10 cellular contexts compared by ENCODE assay signal in the genomic region with DNA sequence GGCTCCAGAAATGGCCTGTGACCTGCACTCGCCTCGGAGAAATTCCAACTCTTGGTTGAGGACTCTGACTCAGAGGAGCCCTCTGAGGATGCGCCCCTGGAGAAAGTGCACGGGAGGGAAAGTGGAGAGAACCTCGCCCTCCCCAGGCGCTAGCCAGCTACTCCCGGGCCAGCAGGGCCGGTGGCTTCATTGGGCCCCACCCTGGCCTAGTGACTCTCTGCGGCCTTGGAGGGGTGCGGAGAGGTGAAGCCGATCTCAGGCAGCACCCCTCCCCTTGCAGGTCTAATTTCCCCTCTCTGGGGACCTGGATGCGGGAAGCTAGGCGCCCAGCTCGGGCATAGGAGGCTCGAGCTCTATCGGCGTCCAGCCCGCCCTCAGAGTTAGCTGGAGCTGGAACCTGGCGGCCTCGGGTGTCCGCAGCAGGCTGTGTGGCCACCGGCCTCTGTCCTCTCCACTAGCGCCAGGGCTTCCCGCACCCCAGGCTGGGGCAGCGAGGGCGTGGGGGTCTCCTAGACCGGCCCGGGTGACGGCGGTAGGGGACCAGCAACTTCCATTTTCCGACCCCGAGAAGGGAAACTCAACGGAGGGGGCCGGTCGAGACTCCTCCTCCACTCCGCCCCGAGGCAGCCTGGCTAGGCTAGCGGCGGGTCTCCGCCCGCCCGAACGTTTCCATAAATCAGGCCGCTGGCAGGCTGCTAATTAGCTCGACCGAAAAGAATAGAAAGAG. TPM values are rescaled to one million over a fixed set of nuclear protein-coding genes. Genes with fewer than 3 reads are reported as not detected.
DNase-seq lines count a peak whose midpoint lies in the region; ATAC-seq, FAIRE-seq and TF ChIP-seq lines count a peak whose summit lies in the region.
"Had no signal": no experiment of that assay in that cellular context is flagged by ENCODE, and none has a peak within 500 bp of the region (broad histone marks: within the 10 kb centered on the region; RNA-seq: fewer than 3 reads in every experiment).

No MANE protein-coding gene starts in this region.

- no peak for ATAC-seq in K562
- ATAC-seq in gastrocnemius medialis, result no peak
- no peak for ATAC-seq in GM18870 (IDR thresholded peaks at IDR 0.05; ENCODE audit: unreplicated experiment)
- no peak for ATAC-seq in GM21786 (IDR thresholded peaks at IDR 0.05; ENCODE audit: unreplicated experiment)

- peaks cover 2% of the 10 kb centered on the region for H3F3A ChIP-seq in GM23248 (ENCODE audit: insufficient read depth)

- H3K79me2 ChIP-seq in GM23248 (ENCODE audit: insufficient read depth) (peaks cover 24% of the 10 kb centered on the region), K562 (ENCODE audit: control insufficient read depth, insufficient read depth, low read length) (no peaks in the 10 kb centered on the region)

- H3K4me3 ChIP-seq in GM23248 (peak overlapping the region; percentile 67), K562 (no peak overlapping the region), iPS-18a (ENCODE audit: low read length) (peak overlapping the region; percentile 46), gastrocnemius medialis (peak overlapping the region; percentile 48 to 64 (median 52))

- intact Hi-C loops in K562 (cut with micrococcal nuclease), result loop anchor here (5.0 kb wide), 1 partner anchor 102 kb away; no protein-coding TSS in a partner anchor
- intact Hi-C loops in gastrocnemius medialis (cut with DNase I; ENCODE audit: low total_unique reads), result loop anchor here (5.0 kb wide), 4 partner anchors 52 to 1397 kb away; no protein-coding TSS in a partner anchor

- no peaks in the 10 kb centered on the region for H3K36me3 ChIP-seq in GM23248 (ENCODE audit: low read depth)
- H3K36me3 ChIP-seq in K562 (ENCODE audit: control insufficient read depth, insufficient read depth, low read length), result no peaks in the 10 kb centered on the region
- no peaks in the 10 kb centered on the region for H3K36me3 ChIP-seq in iPS-18a (ENCODE audit: control insufficient read depth, low read depth, low read length)
- H3K36me3 ChIP-seq in gastrocnemius medialis, result no peaks in the 10 kb centered on the region
- H3K36me3 ChIP-seq: neutrophil had no signal

- H2AFZ ChIP-seq in GM23248 (peak overlapping the region; percentile 68), K562 (ENCODE audit: low read depth, low read length) (no peak overlapping the region)

- H3K9me2 ChIP-seq in GM23248 (ENCODE audit: insufficient read depth), result no peaks in the 10 kb centered on the region

- POLR2A ChIA-PET in K562 (lab: Yijun Ruan, JAX), result interaction anchor here (0.7 kb wide), 1 partner anchor 116 kb away, joined by 3 read pairs; no protein-coding TSS in a partner anchor

- peaks cover 3% of the 10 kb centered on the region for H3K9me1 ChIP-seq in K562 (ENCODE audit: control insufficient read depth, insufficient read depth, low read length)

- DNase-seq in GM23248 (peak; percentile 50), K562 (ENCODE audit: extremely low read depth in 1 of 4, low spot score in 3 of 4) (no peak), gastrocnemius medialis (no peak), ureter (ENCODE audit: low spot score) (no peak), cerebellum (ENCODE audit: low spot score) (no peak)
- DNase-seq: T1000 had no signal

- peaks cover 13% of the 10 kb centered on the region; the same call in 1 of the 2 replicates for H3K4me1 ChIP-seq in GM23248 (ENCODE audit: insufficient read depth)
- peaks cover 15 to 35% of the 10 kb centered on the region in 2 experiments for H3K4me1 ChIP-seq in K562 (replicated peaks in 1 of 2; ENCODE audit: control insufficient read depth in 2 of 2, insufficient read depth in 2 of 2, low read length in 2 of 2)
- H3K4me1 ChIP-seq in iPS-18a (ENCODE audit: control insufficient read depth, low read depth, low read length), result peaks cover 34% of the 10 kb centered on the region
- peaks cover 7 to 29% of the 10 kb centered on the region in 2 donors for H3K4me1 ChIP-seq in gastrocnemius medialis

- no peak for TF ChIP-seq POLR2A in K562 (conservative IDR thresholded peaks at IDR 0.05)
- TF ChIP-seq POLR2A in gastrocnemius medialis (IDR thresholded peaks at IDR 0.05), result no peak

- no peak overlapping the region for H3K27ac ChIP-seq in GM23248
- H3K27ac ChIP-seq in K562 (ENCODE audit: extremely low read depth, low read depth, low read length), result no peak overlapping the region
- H3K27ac ChIP-seq in iPS-18a (ENCODE audit: low read length), result no peak overlapping the region
- H3K27ac ChIP-seq in gastrocnemius medialis, result peak overlapping the region in 3 of 4 donors; percentile 4 to 29 (median 18)
- H3K27ac ChIP-seq: neutrophil had no signal

- BruUV-seq in K562 (replicated peaks; lab: Mats Ljungman, UMichigan), result no TSS peak

- CTCF ChIA-PET in K562 (lab: Yijun Ruan, JAX; ENCODE audit: low intra/inter-chr PET ratio), result no interaction called here

- H3K9me3 ChIP-seq in GM23248 (ENCODE audit: low read depth) (no peaks in the 10 kb centered on the region), K562 (replicated peaks; ENCODE audit: control insufficient read depth, insufficient read depth, low read depth, low read length) (no peaks in the 10 kb centered on the region), iPS-18a (ENCODE audit: control insufficient read depth, low read depth, low read length) (no peaks in the 10 kb centered on the region), gastrocnemius medialis (no peaks in the 10 kb centered on the region)
- H3K9me3 ChIP-seq: neutrophil had no signal

- H3K9ac ChIP-seq in GM23248 (peak overlapping the region; percentile 73), K562 (ENCODE audit: insufficient read depth in 1 of 2, low read depth in 2 of 2, low read length in 2 of 2) (no peak overlapping the region), iPS-18a (ENCODE audit: low read length) (no peak overlapping the region)

- no peak for TF ChIP-seq RAD21 in K562 (CRISPR knock-in tag; conservative IDR thresholded peaks at IDR 0.05 in 1 of 2, IDR thresholded peaks at IDR 0.05 in 1 of 2)

- no peak for TF ChIP-seq EP300 in K562 (IDR thresholded peaks at IDR 0.05; ENCODE audit: low read length)

- no peak for TF ChIP-seq CTCF in K562 (IDR thresholded peaks at IDR 0.05 in 2 of 3, conservative IDR thresholded peaks at IDR 0.05 in 1 of 3; ENCODE audit: insufficient read depth in 2 of 3, low read depth in 1 of 3, low read length in 3 of 3)
- no peak for TF ChIP-seq CTCF in gastrocnemius medialis (IDR thresholded peaks at IDR 0.05 in 4 of 5, conservative IDR thresholded peaks at IDR 0.05 in 1 of 5)

- H4K20me1 ChIP-seq in GM23248 (ENCODE audit: insufficient read depth) (no peaks in the 10 kb centered on the region), K562 (replicated peaks; ENCODE audit: control insufficient read depth, insufficient read depth, low read length) (no peaks in the 10 kb centered on the region)

- 24 to 28% methylated on average over 42 to 45 of the region's 46 CpGs for WGBS in GM23248 (ENCODE audit: low coverage in 1 of 2, low lambda C conversion rate in 2 of 2, missing lambda C conversion rate in 2 of 2), 2 experiments
- WGBS in K562 (ENCODE audit: insufficient coverage, low coverage, missing lambda C conversion rate), result 95% methylated on average over 28 of the region's 46 CpGs

- no peaks in the 10 kb centered on the region for H3K27me3 ChIP-seq in GM23248 (replicated peaks; ENCODE audit: insufficient read depth)
- no peaks in the 10 kb centered on the region for H3K27me3 ChIP-seq in K562 (ENCODE audit: control insufficient read depth in 2 of 2, insufficient read depth in 2 of 2, low read length in 2 of 2)
- peaks cover 100% of the 10 kb centered on the region for H3K27me3 ChIP-seq in iPS-18a (ENCODE audit: control insufficient read depth, insufficient read depth, low read length)
- peaks cover 52 to 67% (median 54%) of the 10 kb centered on the region in 3 donors for H3K27me3 ChIP-seq in gastrocnemius medialis

- peak overlapping the region; percentile 79 for H3K4me2 ChIP-seq in GM23248 (ENCODE audit: unreplicated experiment)
- no peak overlapping the region for H3K4me2 ChIP-seq in K562 (ENCODE audit: insufficient read depth, low read length)

- no peak for FAIRE-seq in K562 (lab: Jason Lieb, UNC)

- in situ Hi-C loops in GM23248 (cut with MboI), result loop anchor here (25.0 kb wide), 2 partner anchors 877 to 1698 kb away; no protein-coding TSS in a partner anchor
- in situ Hi-C loops in K562 (cut with MboI), result loop anchor here (10.0 kb wide), 1 partner anchor 225 kb away; no protein-coding TSS in a partner anchor
- in situ Hi-C loops in gastrocnemius medialis (cut with MboI; ENCODE audit: low sequenced_read_pairs in 4 of 4), result loop anchor here in 3 of 4 donors (10.0 to 25.0 kb wide), 4 partner anchors 225 to 1402 kb away; no protein-coding TSS in a partner anchor

TF ChIP-seq in K562, 482 proteins besides CTCF, POLR2A, EP300 and RAD21 (continues in another document):
- TF ChIP-seq BACH1 (tag; IDR thresholded peaks at IDR 0.05), result no peak

RNA-seq across cellular contexts. Expression of a gene that starts 29.4 kb away (rescaled TPM):
- 5.9 and 7.3 TPM in 2 replicates for total RNA-seq in GM23248 (2014; rRNA removed; shearing (Covaris generic))
- polyA plus RNA-seq in GM23248 (2016; fragmentation: Nextera tagmentation; extraction: Ambion mirVana) (23.8 and 25.1 TPM in 2 replicates), K562 (2011; rRNA removed) (6.0 and 10.9 TPM in 2 replicates), K562 (2014; fragmentation: Illumina TruSeq; extraction: Trizol) (41.0 and 41.5 TPM in 2 replicates), K562 (2014; fragmentation: Nextera tagmentation; extraction: Ambion mirVana) (10 to 100 TPM in 1 of 2 experiments, 1 to 10 TPM in 1; 9.7 to 11.1 TPM), K562 (2014; rRNA removed) (21.8 and 24.2 TPM in 2 replicates)
- total RNA-seq in K562 (2011; cell fraction: chromatin; rRNA removed; ENCODE audit: low replicate concordance), result 16.8 and 21.5 TPM in 2 replicates
- total RNA-seq in K562 (2011; cell fraction: nucleolus; rRNA removed), result 10.5 and 13.2 TPM in 2 replicates
- 14.2 and 23.5 TPM in 2 replicates for total RNA-seq in K562 (2011; cell fraction: nucleoplasm; rRNA removed)
- total RNA-seq in K562 (2014; rRNA removed) (6.8 and 8.3 TPM in 2 replicates), K562 (2014; rRNA removed; fragmentation: Illumina TruSeq; extraction: Trizol) (8.3 and 9.9 TPM in 2 replicates), K562 (2015; rRNA removed; fragmentation: Illumina TruSeq; extraction: Trizol) (11.9 and 13.1 TPM in 2 replicates), K562 (2021) (49.7 and 51.8 TPM in 2 replicates), gastrocnemius medialis (10 to 100 TPM in 1 of 4 donors, 1 to 10 TPM in 3; 4.3 to 14.6 (median 9.3) TPM), ureter (90.8 TPM), cerebellum (22.8 TPM)
- 7.7 and 13.7 TPM in 2 replicates for polyA plus RNA-seq in K562 (2011; cell fraction: cytosol; rRNA removed)
- 11.9 and 16.2 TPM in 2 replicates for polyA plus RNA-seq in K562 (2011; cell fraction: nucleus; rRNA removed)
- 35.3 and 71.0 TPM in 2 replicates for polyA plus RNA-seq in K562 (2012)
- polyA minus RNA-seq in K562 (2011; rRNA and poly(A)+ RNA removed), result 5.4 TPM in 2 replicates
- polyA minus RNA-seq in K562 (2011; cell fraction: cytosol; rRNA and poly(A)+ RNA removed), result 17.7 and 27.6 TPM in 2 replicates
- 9.8 and 9.9 TPM in 2 replicates for polyA minus RNA-seq in K562 (2011; cell fraction: nucleus; rRNA and poly(A)+ RNA removed)

Comparison
In these comparisons a context has a peak if more than half of its experiments do, and no peak if none do; other contexts are left out.
1. H3K27ac ChIP-seq: peak in gastrocnemius medialis (3 of 4); none in GM23248 (single experiment), K562 (single experiment) and iPS-18a (single experiment).